ENCODE assay signal across 7 cellular contexts in genomic region chr5:50513028-50513457, GRCh38.
DNase-seq lines count a peak whose midpoint lies in the region; TF ChIP-seq lines count a peak whose summit lies in the region.
"Not testable (repeated sequence)": the region's sequence is repeated elsewhere in the genome, so short reads cannot be mapped to it uniquely, and the experiment has no call there.

No MANE protein-coding gene starts in this region.

- H3K79me2 ChIP-seq in OCI-LY1 (ENCODE audit: insufficient read depth, low read length); hepatocyte: not testable (repeated sequence)

- not testable (repeated sequence) for H3K4me3 Mint-ChIP-seq in endodermal cell, nephron progenitor cell

- H3K4me3 ChIP-seq in OCI-LY1 (ENCODE audit: low read depth, low read length, poor library complexity, severe bottlenecking); adrenal gland; endodermal cell (ENCODE audit: low read length); hepatocyte: not testable (repeated sequence)

- H3K27ac Mint-ChIP-seq in endodermal cell, nephron progenitor cell: not testable (repeated sequence)

- H3K27me3 ChIP-seq in OCI-LY1 (ENCODE audit: insufficient read depth, low read length); adrenal gland; endodermal cell (ENCODE audit: control insufficient read depth, insufficient read depth, low read length, poor library complexity, severe bottlenecking); hepatocyte: not testable (repeated sequence)

- H3K27ac ChIP-seq in OCI-LY1 (ENCODE audit: low read depth, low read length, poor library complexity, severe bottlenecking); adrenal gland; endodermal cell (ENCODE audit: low read depth, low read length); hepatocyte: not testable (repeated sequence)

- not testable (repeated sequence) for H3K4me1 Mint-ChIP-seq in endodermal cell, nephron progenitor cell

- H3K36me3 Mint-ChIP-seq in endodermal cell (ENCODE audit: low read depth); nephron progenitor cell (ENCODE audit: low read depth): not testable (repeated sequence)

- not testable (repeated sequence) for H4K20me1 ChIP-seq in OCI-LY1 (ENCODE audit: insufficient read depth, low read length); hepatocyte (ENCODE audit: insufficient read depth, poor library complexity, severe bottlenecking)

- peak; percentile 10 for DNase-seq in DMS 273 (lab: John Stamatoyannopoulos, UW; ENCODE audit: unreplicated experiment)
- peak; percentile 9 for DNase-seq in LHCN-M2 (ENCODE audit: low read depth)
- not testable (repeated sequence) for DNase-seq in adrenal gland; endodermal cell; hepatocyte (ENCODE audit: low spot score); nephron progenitor cell

- H2AFZ ChIP-seq in OCI-LY1 (ENCODE audit: low read length); hepatocyte: not testable (repeated sequence)

- H3K36me3 ChIP-seq in OCI-LY1 (ENCODE audit: insufficient read depth, low read length); adrenal gland (replicated peaks in 1 of 2); endodermal cell (ENCODE audit: control insufficient read depth, insufficient read depth, low read length); hepatocyte (replicated peaks; ENCODE audit: insufficient read depth, low read depth): not testable (repeated sequence)

- H3K9ac ChIP-seq in OCI-LY1 (ENCODE audit: low read length); endodermal cell (ENCODE audit: extremely low read depth, low read length, poor library complexity, severe bottlenecking): not testable (repeated sequence)

- H3K4me2 ChIP-seq in OCI-LY1 (ENCODE audit: low read length); hepatocyte: not testable (repeated sequence)

- not testable (repeated sequence) for H3K27me3 Mint-ChIP-seq in endodermal cell (ENCODE audit: insufficient read depth); nephron progenitor cell (ENCODE audit: low read depth, poor library complexity)

- H3K4me1 ChIP-seq in OCI-LY1 (ENCODE audit: insufficient read depth, low read length, severe bottlenecking), result peaks cover 11% of the 10 kb centered on the region
- H3K4me1 ChIP-seq in adrenal gland (replicated peaks in 1 of 2); endodermal cell (ENCODE audit: control insufficient read depth, insufficient read depth, low read length); hepatocyte (ENCODE audit: insufficient read depth): not testable (repeated sequence)

- intact Hi-C loops in adrenal gland (cut with DNase I), result not testable (repeated sequence)

- not testable (repeated sequence) for H3K9me3 Mint-ChIP-seq in endodermal cell
- peaks cover 24% of the 10 kb centered on the region for H3K9me3 Mint-ChIP-seq in nephron progenitor cell

- not testable (repeated sequence) for H3K9me2 ChIP-seq in OCI-LY1 (ENCODE audit: low read depth, low read length); hepatocyte (replicated peaks; ENCODE audit: insufficient read depth)

- TF ChIP-seq CTCF in OCI-LY1 (IDR thresholded peaks at IDR 0.05; ENCODE audit: low read length) (peak; percentile 52), adrenal gland (IDR thresholded peaks at IDR 0.05) (peak in 5 of 6 experiments; percentile 24 to 53 (median 34)), endodermal cell (conservative IDR thresholded peaks at IDR 0.05) (peak; percentile 65), hepatocyte (IDR thresholded peaks at IDR 0.05; ENCODE audit: poor library complexity) (peak; percentile 40), nephron progenitor cell (IDR thresholded peaks at IDR 0.05) (peak; percentile 52)

- H3K9me3 ChIP-seq in OCI-LY1 (ENCODE audit: low read length); adrenal gland (replicated peaks in 1 of 3); endodermal cell (ENCODE audit: control insufficient read depth, low read length); hepatocyte (ENCODE audit: low read depth): not testable (repeated sequence)

- not testable (repeated sequence) for TF ChIP-seq POLR2A in adrenal gland (IDR thresholded peaks at IDR 0.05)

- not testable (repeated sequence) for H3F3A ChIP-seq in OCI-LY1 (ENCODE audit: insufficient read depth, low read length)
